In genomic region chr5:173670791-173671120, GRCh38 we compare ENCODE assay signal across 16 cellular contexts. TPM values are rescaled to one million over a fixed set of nuclear protein-coding genes. Genes with fewer than 3 reads are reported as not detected.
DNase-seq lines count a peak whose midpoint lies in the region; ATAC-seq and TF ChIP-seq lines count a peak whose summit lies in the region.
"Had no signal": no experiment of that assay in that cellular context is flagged by ENCODE, and none has a peak within 500 bp of the region (broad histone marks: within the 10 kb centered on the region; RNA-seq: fewer than 3 reads in every experiment).

No MANE protein-coding gene starts in this region.

- H3K4me1 ChIP-seq in adrenal gland (replicated peaks in 1 of 2) (peaks cover 39 to 43% of the 10 kb centered on the region in 2 donors), right cardiac atrium (ENCODE audit: control insufficient read depth, insufficient read depth, low read length) (peaks cover 17% of the 10 kb centered on the region), prostate gland (replicated peaks) (no peaks in the 10 kb centered on the region)

- H3K4me3 Mint-ChIP-seq in naive thymus-derived CD8-positive, alpha-beta T cell, result no peak overlapping the region
- no peak overlapping the region for H3K4me3 Mint-ChIP-seq in natural killer cell
- H3K4me3 Mint-ChIP-seq: activated CD4-positive, alpha-beta memory T cell treated with anti-CD3 and anti-CD28 coated beads for 36 hours; activated naive CD4-positive, alpha-beta T cell treated with anti-CD3 and anti-CD28 coated beads, Interleukin-2, amount 10 ng/mL, durations not matched to agents 7 days and 5 days; dendritic cell treated with granulocyte-macrophage colony-stimulating factor and Interleukin-4, amounts not matched to agents 40 ng/mL and 50 ng/mL, for 4 days; IgD-negative memory B cell; T-cell; type B pancreatic cell had no signal

- H3K4me1 Mint-ChIP-seq in naive thymus-derived CD8-positive, alpha-beta T cell, result no peaks in the 10 kb centered on the region
- H3K4me1 Mint-ChIP-seq in natural killer cell, result no peaks in the 10 kb centered on the region
- H3K4me1 Mint-ChIP-seq: activated naive CD4-positive, alpha-beta T cell treated with anti-CD3 and anti-CD28 coated beads, Interleukin-2, amount 10 ng/mL, durations not matched to agents 7 days and 5 days; T-cell had no signal

- no peaks in the 10 kb centered on the region for H3K9me3 ChIP-seq in adrenal gland (replicated peaks in 1 of 3)
- H3K9me3 ChIP-seq in right cardiac atrium (ENCODE audit: control insufficient read depth, low read length), result no peaks in the 10 kb centered on the region
- no peaks in the 10 kb centered on the region for H3K9me3 ChIP-seq in prostate gland

- H3K27me3 ChIP-seq in adrenal gland (no peaks in the 10 kb centered on the region), right cardiac atrium (ENCODE audit: control insufficient read depth, insufficient read depth) (no peaks in the 10 kb centered on the region), prostate gland (replicated peaks; ENCODE audit: insufficient read depth) (no peaks in the 10 kb centered on the region)

- no peaks in the 10 kb centered on the region for H3K36me3 ChIP-seq in adrenal gland (replicated peaks in 1 of 2)
- H3K36me3 ChIP-seq in prostate gland, result no peaks in the 10 kb centered on the region

- no peak for TF ChIP-seq CTCF in C4-2B (conservative IDR thresholded peaks at IDR 0.05)
- TF ChIP-seq CTCF in adrenal gland (IDR thresholded peaks at IDR 0.05), result no peak
- no peak for TF ChIP-seq CTCF in prostate gland (IDR thresholded peaks at IDR 0.05)
- no peak for TF ChIP-seq CTCF in natural killer cell (IDR thresholded peaks at IDR 0.05)

- H3K27ac ChIP-seq in C4-2B, result peak overlapping the region; percentile 56
- peak overlapping the region; percentile 80 to 96 (median 86) for H3K27ac ChIP-seq in adrenal gland
- peak overlapping the region; percentile 54 for H3K27ac ChIP-seq in right cardiac atrium (ENCODE audit: low read length)
- peak overlapping the region; percentile 41 to 52 for H3K27ac ChIP-seq in prostate gland

- no peak overlapping the region for H3K27ac Mint-ChIP-seq in naive thymus-derived CD8-positive, alpha-beta T cell
- no peak overlapping the region for H3K27ac Mint-ChIP-seq in natural killer cell
- H3K27ac Mint-ChIP-seq: activated CD4-positive, alpha-beta memory T cell treated with anti-CD3 and anti-CD28 coated beads for 36 hours; activated naive CD4-positive, alpha-beta T cell treated with anti-CD3 and anti-CD28 coated beads, Interleukin-2, amount 10 ng/mL, durations not matched to agents 7 days and 5 days; dendritic cell treated with granulocyte-macrophage colony-stimulating factor and Interleukin-4, amounts not matched to agents 40 ng/mL and 50 ng/mL, for 4 days; T-cell; type B pancreatic cell had no signal

- ATAC-seq in right cardiac atrium (peak in 1 of 2 donors; percentile 40), natural killer cell (no peak)
- no peak for ATAC-seq in naive thymus-derived CD8-positive, alpha-beta T cell
- ATAC-seq: T-cell had no signal

- intact Hi-C loops in adrenal gland (cut with DNase I), result no loop called here
- intact Hi-C loops in right cardiac atrium (cut with DNase I), result no loop called here
- intact Hi-C loops in prostate gland (cut with DNase I), result loop anchor here (5.0 kb wide), 1 partner anchor 217 kb away; the partner anchor contains the start of gene CPEB4
- intact Hi-C loops in natural killer cell (cut with micrococcal nuclease), result no loop called here

- 16 to 34% (median 24%) methylated on average over 12 of the region's 12 CpGs for WGBS in adrenal gland, 4 donors
- WGBS in right cardiac atrium, result 34% methylated on average over 12 of the region's 12 CpGs
- WGBS in prostate gland, result 10% methylated on average over 12 of the region's 12 CpGs

- H3K36me3 Mint-ChIP-seq in naive thymus-derived CD8-positive, alpha-beta T cell, result peaks cover 0 to 20% (median 5%) of the 10 kb centered on the region in 3 donors
- H3K36me3 Mint-ChIP-seq in natural killer cell, result no peaks in the 10 kb centered on the region
- H3K36me3 Mint-ChIP-seq: activated CD4-positive, alpha-beta memory T cell treated with anti-CD3 and anti-CD28 coated beads for 36 hours; activated naive CD4-positive, alpha-beta T cell treated with anti-CD3 and anti-CD28 coated beads, Interleukin-2, amount 10 ng/mL, durations not matched to agents 7 days and 5 days; T-cell; type B pancreatic cell had no signal

- peaks cover 0 to 19% (median 13%) of the 10 kb centered on the region in 5 donors for H3K27me3 Mint-ChIP-seq in naive thymus-derived CD8-positive, alpha-beta T cell
- H3K27me3 Mint-ChIP-seq in natural killer cell (ENCODE audit: low read depth in 2 of 2), result peaks cover 7 to 12% of the 10 kb centered on the region in 2 donors
- H3K27me3 Mint-ChIP-seq: activated naive CD4-positive, alpha-beta T cell treated with anti-CD3 and anti-CD28 coated beads, Interleukin-2, amount 10 ng/mL, durations not matched to agents 7 days and 5 days; type B pancreatic cell had no signal

- POLR2A ChIA-PET in naive thymus-derived CD8-positive, alpha-beta T cell (lab: Charles Lee), result no interaction called here

- no peak for DNase-seq in adrenal gland
- peak; percentile 33 to 65 (median 60) for DNase-seq in right cardiac atrium
- DNase-seq in prostate gland (ENCODE audit: low spot score), result no peak
- no peak for DNase-seq in naive thymus-derived CD8-positive, alpha-beta T cell
- no peak for DNase-seq in natural killer cell
- DNase-seq in activated gamma-delta T cell treated with Interleukin-2 at 50 U/mL for 16 hours, result no peak
- DNase-seq in midbrain (lab: John Stamatoyannopoulos, UW), result no peak
- DNase-seq: activated CD4-positive, alpha-beta memory T cell treated with anti-CD3 and anti-CD28 coated beads for 36 hours; activated naive CD4-positive, alpha-beta T cell treated with anti-CD3 and anti-CD28 coated beads, Interleukin-2, amount 10 ng/mL, durations not matched to agents 7 days and 5 days; DMS153; NCI-H2029 treated with DMSO at 0.1 percent for 48 hours; T-cell had no signal

- H3K4me3 ChIP-seq in adrenal gland, result no peak overlapping the region
- H3K4me3 ChIP-seq in right cardiac atrium (ENCODE audit: low read length), result peak overlapping the region; percentile 23
- no peak overlapping the region for H3K4me3 ChIP-seq in prostate gland

- TF ChIP-seq POLR2A in adrenal gland (IDR thresholded peaks at IDR 0.05) (no peak), prostate gland (IDR thresholded peaks at IDR 0.05) (no peak)

- H3K9me3 Mint-ChIP-seq in naive thymus-derived CD8-positive, alpha-beta T cell, result peaks cover 0 to 21% (median 5%) of the 10 kb centered on the region in 9 donors
- no peaks in the 10 kb centered on the region for H3K9me3 Mint-ChIP-seq in natural killer cell
- H3K9me3 Mint-ChIP-seq: activated naive CD4-positive, alpha-beta T cell treated with anti-CD3 and anti-CD28 coated beads, Interleukin-2, amount 10 ng/mL, durations not matched to agents 7 days and 5 days; dendritic cell treated with granulocyte-macrophage colony-stimulating factor and Interleukin-4, amounts not matched to agents 40 ng/mL and 50 ng/mL, for 4 days had no signal

RNA-seq across cellular contexts. Expression of gene BOD1, which starts 54.3 kb away (rescaled TPM):
- total RNA-seq in adrenal gland (10 to 100 TPM; 41.4 to 65.3 (median 54.2) TPM), right cardiac atrium (10 to 100 TPM; 42.7 to 53.6 (median 46.8) TPM), prostate gland (10 to 100 TPM; 51.1 to 52.8 TPM), natural killer cell (10 to 100 TPM; 11.0 to 19.9 (median 16.6) TPM)
- polyA plus RNA-seq in adrenal gland (10 to 100 TPM; 30.0 to 98.6 (median 35.2) TPM), right cardiac atrium (29.0 TPM)
- 10 to 100 TPM; 34.6 to 39.4 TPM for total RNA-seq in naive thymus-derived CD8-positive, alpha-beta T cell
- polyA plus RNA-seq in naive thymus-derived CD8-positive, alpha-beta T cell, result 10 to 100 TPM; 12.6 to 18.7 (median 13.0) TPM

Comparison
In these comparisons a context has a peak if more than half of its experiments do, and no peak if none do; other contexts are left out.
1. DNase-seq: peak in right cardiac atrium (3 of 3); none in adrenal gland (0 of 7), prostate gland (single experiment), naive thymus-derived CD8-positive, alpha-beta T cell (0 of 10), natural killer cell (single experiment), activated gamma-delta T cell treated with Interleukin-2 at 50 U/mL for 16 hours (single experiment) and midbrain (single experiment).
2. Peak in every context shown above with its lines, with median percentiles within 50 percentile points of each other: H3K27ac ChIP-seq.